8 cellular contexts compared by ENCODE assay signal in the genomic region with DNA sequence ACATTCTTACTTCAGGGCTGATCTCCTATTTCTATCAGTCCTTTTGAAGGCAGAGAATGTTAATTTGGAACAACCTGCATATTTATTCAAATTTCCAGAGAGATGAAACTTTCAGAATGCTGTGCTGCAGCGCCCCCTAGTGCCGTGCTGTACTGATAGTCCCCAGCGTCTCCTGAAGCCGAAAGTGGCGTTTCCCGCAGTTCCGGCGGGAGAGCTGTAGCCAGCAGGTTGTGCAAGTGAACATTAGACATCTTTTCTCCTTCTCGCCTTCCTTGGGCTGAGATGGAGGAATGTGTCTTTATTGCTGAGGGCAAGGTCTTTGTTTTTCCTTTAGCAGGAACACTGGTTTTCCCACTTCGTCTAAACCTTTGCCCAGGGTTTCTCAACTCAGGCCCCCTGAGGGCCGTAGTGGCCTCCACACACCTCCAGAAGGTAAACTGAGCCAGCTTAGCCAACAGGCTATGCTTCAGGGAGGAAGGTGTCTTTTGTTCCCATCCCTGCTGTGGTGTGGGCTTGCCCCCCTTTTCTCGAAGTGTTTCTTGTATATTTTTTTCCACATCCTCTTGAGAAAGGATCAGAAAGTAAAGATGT. TPM values are rescaled to one million over a fixed set of nuclear protein-coding genes. Genes with fewer than 3 reads are reported as not detected.
A peak's percentile ranks its signal among the peaks of the same experiment; 100 is the strongest.
DNase-seq lines count a peak whose midpoint lies in the region; ATAC-seq and TF ChIP-seq lines count a peak whose summit lies in the region.

No MANE protein-coding gene starts in this region.

- no peaks in the 10 kb centered on the region for H3K9me3 Mint-ChIP-seq in neural crest cell

- peak; percentile 37 to 61 for DNase-seq in NCI-H2081 (lab: John Stamatoyannopoulos, UW)
- no peak for DNase-seq in NCI-H2081 treated with DMSO at 0.1 percent for 48 hours (lab: John Stamatoyannopoulos, UW)
- peak; percentile 85 for DNase-seq in KG1 (lab: John Stamatoyannopoulos, UW)
- peak; percentile 61 to 70 for DNase-seq in SHP77 (lab: John Stamatoyannopoulos, UW)
- DNase-seq in activated effector memory CD4-positive, alpha-beta T cell treated with anti-CD3 and anti-CD28 coated beads, Interleukin-2, amount 50 U/mL, for 16 hours = peak; percentile 93
- peak in 1 of 2 donors; percentile 67 for DNase-seq in foreskin keratinocyte
- peak; percentile 94 for DNase-seq in neural crest cell (ENCODE audit: low read depth, low spot score)
- peak; percentile 90 for DNase-seq in stimulated activated naive CD8-positive, alpha-beta T cell treated with anti-CD3 and anti-CD28 coated beads, Interleukin-15, Interleukin-2, amounts not matched to agents 100 U/mL and 50 U/mL, for 24 hours

- H3K4me3 Mint-ChIP-seq in neural crest cell = peak overlapping the region; percentile 58

- no peaks in the 10 kb centered on the region for H3K27me3 Mint-ChIP-seq in neural crest cell (ENCODE audit: low read depth)

- H3K27me3 ChIP-seq in foreskin keratinocyte = no peaks in the 10 kb centered on the region

- H3K27ac ChIP-seq in foreskin keratinocyte = no peak overlapping the region

- TF ChIP-seq CTCF in foreskin keratinocyte (conservative IDR thresholded peaks at IDR 0.05) = peak; percentile 97
- TF ChIP-seq CTCF in neural crest cell (conservative IDR thresholded peaks at IDR 0.05) = peak; percentile 100

- H3K36me3 Mint-ChIP-seq in neural crest cell (ENCODE audit: low read depth) = no peaks in the 10 kb centered on the region

- peak; percentile 65 for ATAC-seq in foreskin keratinocyte
- ATAC-seq in stimulated activated naive CD8-positive, alpha-beta T cell treated with anti-CD3 and anti-CD28 coated beads, Interleukin-15, Interleukin-2, amounts not matched to agents 100 U/mL and 50 U/mL, for 24 hours = peak; percentile 21

- H3K4me1 ChIP-seq in foreskin keratinocyte = peaks cover 39% of the 10 kb centered on the region

- no peak overlapping the region for H3K27ac Mint-ChIP-seq in neural crest cell (ENCODE audit: unreplicated experiment)

- peaks cover 66% of the 10 kb centered on the region for H3K4me1 Mint-ChIP-seq in neural crest cell

RNA-seq across cellular contexts. Expression of a gene that starts 26.4 kb away (rescaled TPM):
- 86.1 and 88.4 TPM in 2 replicates for total RNA-seq in foreskin keratinocyte
- 35.6 and 44.9 TPM in 2 replicates for polyA plus RNA-seq in foreskin keratinocyte
- total RNA-seq in neural crest cell = 149 and 150 TPM in 2 replicates
